Comparison of ENCODE assay signal across 1 cellular context in genomic region chr4:151719045-151719743, GRCh38.
TF ChIP-seq lines count a peak whose summit lies in the region.

No MANE protein-coding gene starts in this region.

TF ChIP-seq in H1, 55 proteins besides CTCF, POLR2A, EP300 and RAD21:
- TF ChIP-seq TBP (IDR thresholded peaks at IDR 0.05; ENCODE audit: low read depth, low read length) = no peak
- TF ChIP-seq BCL11A (IDR thresholded peaks at IDR 0.05; ENCODE audit: low read depth in 2 of 2, low read length in 2 of 2) = no peak
- TF ChIP-seq JUND (IDR thresholded peaks at IDR 0.05; ENCODE audit: low read length) = no peak
- TF ChIP-seq CREB1 (IDR thresholded peaks at IDR 0.05) = no peak
- no peak for TF ChIP-seq TCF12 (IDR thresholded peaks at IDR 0.05; ENCODE audit: low read depth, low read length)
- no peak for TF ChIP-seq E2F6 (IDR thresholded peaks at IDR 0.05)
- TF ChIP-seq NANOG (IDR thresholded peaks at IDR 0.05; ENCODE audit: insufficient read depth, low read depth, low read length, poor library complexity, severe bottlenecking) = no peak
- no peak for TF ChIP-seq RBBP5 (IDR thresholded peaks at IDR 0.05; ENCODE audit: borderline replicate concordance, low read depth, low read length)
- TF ChIP-seq SIN3A (conservative IDR thresholded peaks at IDR 0.05 in 1 of 2, IDR thresholded peaks at IDR 0.05 in 1 of 2; ENCODE audit: low read depth in 1 of 2, low read length in 2 of 2) = no peak
- TF ChIP-seq PHF8 (conservative IDR thresholded peaks at IDR 0.05; ENCODE audit: low read depth, low read length) = no peak
- TF ChIP-seq POU5F1 (IDR thresholded peaks at IDR 0.05; ENCODE audit: low read depth, low read length) = no peak
- TF ChIP-seq GTF2F1 (IDR thresholded peaks at IDR 0.05; ENCODE audit: borderline replicate concordance, low read depth, low read length) = no peak
- TF ChIP-seq BACH1 (IDR thresholded peaks at IDR 0.05; ENCODE audit: low read length) = no peak
- TF ChIP-seq SP1 (IDR thresholded peaks at IDR 0.05; ENCODE audit: low read depth, low read length) = no peak
- no peak for TF ChIP-seq USF2 (IDR thresholded peaks at IDR 0.05; ENCODE audit: low read length)
- no peak for TF ChIP-seq SRF (IDR thresholded peaks at IDR 0.05; ENCODE audit: low read depth, low read length)
- TF ChIP-seq CEBPB (IDR thresholded peaks at IDR 0.05; ENCODE audit: low read depth, low read length) = no peak
- no peak for TF ChIP-seq CBX5 (IDR thresholded peaks at IDR 0.05; ENCODE audit: low read depth, low read length)
- TF ChIP-seq, protein P1, sequence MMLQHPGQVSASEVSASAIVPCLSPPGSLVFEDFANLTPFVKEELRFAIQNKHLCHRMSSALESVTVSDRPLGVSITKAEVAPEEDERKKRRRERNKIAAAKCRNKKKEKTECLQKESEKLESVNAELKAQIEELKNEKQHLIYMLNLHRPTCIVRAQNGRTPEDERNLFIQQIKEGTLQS (IDR thresholded peaks at IDR 0.05; ENCODE audit: insufficient read depth, low read depth, low read length) = no peak
- TF ChIP-seq POLR2AphosphoS5 (IDR thresholded peaks at IDR 0.05; ENCODE audit: low read depth, low read length) = no peak
